Comparison of ENCODE assay signal across 10 cellular contexts in the genomic region with DNA sequence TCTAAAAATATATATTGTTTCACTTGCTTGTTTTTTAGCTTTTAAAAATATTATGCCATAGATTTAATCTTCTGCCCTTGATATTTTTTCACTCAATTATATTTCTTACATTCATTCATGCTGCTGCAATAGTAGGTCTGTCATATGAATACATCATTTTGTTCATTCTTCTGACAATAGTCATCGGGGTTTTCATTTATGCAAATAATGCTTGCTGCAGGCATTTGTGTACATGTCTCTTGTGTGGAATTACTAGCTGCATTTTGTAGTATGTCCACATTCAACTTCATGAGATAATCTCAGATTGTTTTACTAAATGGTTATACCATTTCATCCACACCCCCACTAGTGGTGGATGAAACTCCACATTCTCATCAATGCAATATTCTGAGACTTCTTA. TPM values are rescaled to one million over a fixed set of nuclear protein-coding genes. Genes with fewer than 3 reads are reported as not detected.
DNase-seq lines count a peak whose midpoint lies in the region; ATAC-seq and TF ChIP-seq lines count a peak whose summit lies in the region.
"Had no signal": no experiment of that assay in that cellular context is flagged by ENCODE, and none has a peak within 500 bp of the region (broad histone marks: within the 10 kb centered on the region; RNA-seq: fewer than 3 reads in every experiment).

No MANE protein-coding gene starts in this region.

- no peak overlapping the region for H3K27ac Mint-ChIP-seq in WTC11

- POLR2A ChIA-PET in PC-3 (lab: Charles Lee; ENCODE audit: unreplicated experiment) (no interaction called here), WTC11 (lab: Charles Lee) (no interaction called here)

- no peaks in the 10 kb centered on the region for H3K36me3 ChIP-seq in PC-3 (ENCODE audit: low read depth, low read length)

- no TSS peak for BruUV-seq in PC-3 (replicated peaks; lab: Mats Ljungman, UMichigan)

- H3K9me3 ChIP-seq in PC-3 (ENCODE audit: low read length), result no peaks in the 10 kb centered on the region

- no peaks in the 10 kb centered on the region for H3K27me3 Mint-ChIP-seq in activated T-cell treated with anti-CD3 and anti-CD28 coated beads, Interleukin-2, amount 50 U/mL, for 4 hours (ENCODE audit: low read depth)
- H3K27me3 Mint-ChIP-seq in WTC11 (ENCODE audit: low read depth), result no peaks in the 10 kb centered on the region
- H3K27me3 Mint-ChIP-seq: CD8-positive, alpha-beta memory T cell had no signal

- no peaks in the 10 kb centered on the region for H3K9me3 Mint-ChIP-seq in activated T-cell treated with anti-CD3 and anti-CD28 coated beads, Interleukin-2, amount 50 U/mL, for 4 hours
- no peaks in the 10 kb centered on the region for H3K9me3 Mint-ChIP-seq in WTC11
- H3K9me3 Mint-ChIP-seq: CD8-positive, alpha-beta memory T cell had no signal

- ATAC-seq in PC-3 (peak; percentile 53; the same call in 1 of the 2 replicates), foreskin keratinocyte (peak; percentile 66), WTC11 (no peak)
- no peak for ATAC-seq in activated T-cell treated with anti-CD3 and anti-CD28 coated beads, Interleukin-2, amount 50 U/mL, for 4 hours

- no peaks in the 10 kb centered on the region for H3K27me3 ChIP-seq in PC-3 (ENCODE audit: low read length)
- no peaks in the 10 kb centered on the region for H3K27me3 ChIP-seq in foreskin keratinocyte

- H4K20me1 ChIP-seq in PC-3 (ENCODE audit: low read length), result no peaks in the 10 kb centered on the region

- no peak overlapping the region for H2AFZ ChIP-seq in PC-3 (ENCODE audit: low read length)

- no peak overlapping the region for H3K4me2 ChIP-seq in PC-3 (ENCODE audit: low read length)

- H3K27ac ChIP-seq in PC-3 (ENCODE audit: low read length) (no peak overlapping the region), foreskin keratinocyte (no peak overlapping the region)

- CTCF ChIA-PET in PC-3 (lab: Charles Lee) (no interaction called here), WTC11 (lab: Charles Lee) (no interaction called here)

- no peak overlapping the region for H3K4me3 ChIP-seq in GM12865 (ENCODE audit: low read depth, low read length)
- H3K4me3 ChIP-seq in PC-3 (ENCODE audit: low read length), result no peak overlapping the region

- no peaks in the 10 kb centered on the region for H3F3A ChIP-seq in PC-3 (ENCODE audit: low read length, unreplicated experiment)

- no peak overlapping the region for H3K9ac ChIP-seq in PC-3 (ENCODE audit: low read length)

- intact Hi-C loops in PC-3 (cut with micrococcal nuclease), result no loop called here

- DNase-seq in GM12865 (ENCODE audit: low read depth) (peak; percentile 24), HCEC 1CT (peak; percentile 53), PC-3 (peak; percentile 46), foreskin keratinocyte (peak; percentile 50 to 74), COLO829 (ENCODE audit: low spot score) (no peak), WTC11 (ENCODE audit: low spot score) (no peak), islet precursor cell (no peak)
- DNase-seq in activated T-cell treated with anti-CD3 and anti-CD28 coated beads, Interleukin-2, amount 50 U/mL, for 4 hours, result no peak
- DNase-seq: CD8-positive, alpha-beta memory T cell; NCI-H345 had no signal

- H3K4me3 Mint-ChIP-seq in activated T-cell treated with anti-CD3 and anti-CD28 coated beads, Interleukin-2, amount 50 U/mL, for 4 hours, result no peak overlapping the region
- H3K4me3 Mint-ChIP-seq in WTC11, result no peak overlapping the region

- no peaks in the 10 kb centered on the region for H3K79me2 ChIP-seq in PC-3 (ENCODE audit: low read length)

- no peak for TF ChIP-seq CTCF in GM12865 (IDR thresholded peaks at IDR 0.05; ENCODE audit: insufficient read depth, low read depth, low read length, missing control alignments)
- TF ChIP-seq CTCF in PC-3 (conservative IDR thresholded peaks at IDR 0.05; ENCODE audit: low read depth, low read length), result no peak
- TF ChIP-seq CTCF in foreskin keratinocyte (conservative IDR thresholded peaks at IDR 0.05), result no peak
- no peak for TF ChIP-seq CTCF in WTC11 (IDR thresholded peaks at IDR 0.05)

- H3K4me1 ChIP-seq in PC-3 (ENCODE audit: insufficient read depth, low read length) (peaks cover 4% of the 10 kb centered on the region; the same call in 1 of the 2 replicates), foreskin keratinocyte (peaks cover 4% of the 10 kb centered on the region)

- peaks cover 38% of the 10 kb centered on the region for H3K4me1 Mint-ChIP-seq in activated T-cell treated with anti-CD3 and anti-CD28 coated beads, Interleukin-2, amount 50 U/mL, for 4 hours (ENCODE audit: low read depth)
- peaks cover 42% of the 10 kb centered on the region for H3K4me1 Mint-ChIP-seq in WTC11

- H3K9me2 ChIP-seq in PC-3 (replicated peaks; ENCODE audit: low read length), result no peaks in the 10 kb centered on the region

- H3K36me3 Mint-ChIP-seq in activated T-cell treated with anti-CD3 and anti-CD28 coated beads, Interleukin-2, amount 50 U/mL, for 4 hours (ENCODE audit: insufficient read depth), result no peaks in the 10 kb centered on the region
- no peaks in the 10 kb centered on the region for H3K36me3 Mint-ChIP-seq in WTC11

TF ChIP-seq in WTC11, 78 proteins besides CTCF, POLR2A, EP300 and RAD21 (continues in another document):
- TF ChIP-seq ZBTB21 (CRISPR knock-in tag; IDR thresholded peaks at IDR 0.05; ENCODE audit: borderline replicate concordance) (no peak), OVOL2 (CRISPR knock-in tag; IDR thresholded peaks at IDR 0.05; ENCODE audit: borderline replicate concordance) (no peak), ETV6 (CRISPR knock-in tag; IDR thresholded peaks at IDR 0.05) (no peak), CREB1 (CRISPR knock-in tag; IDR thresholded peaks at IDR 0.05) (no peak), ZNF317 (CRISPR knock-in tag; IDR thresholded peaks at IDR 0.05; ENCODE audit: borderline replicate concordance, low read depth) (no peak), JUN (CRISPR knock-in tag; IDR thresholded peaks at IDR 0.05) (no peak), IRF2 (CRISPR knock-in tag; IDR thresholded peaks at IDR 0.05; ENCODE audit: borderline replicate concordance, low read depth) (no peak)
- TF ChIP-seq, protein P1, sequence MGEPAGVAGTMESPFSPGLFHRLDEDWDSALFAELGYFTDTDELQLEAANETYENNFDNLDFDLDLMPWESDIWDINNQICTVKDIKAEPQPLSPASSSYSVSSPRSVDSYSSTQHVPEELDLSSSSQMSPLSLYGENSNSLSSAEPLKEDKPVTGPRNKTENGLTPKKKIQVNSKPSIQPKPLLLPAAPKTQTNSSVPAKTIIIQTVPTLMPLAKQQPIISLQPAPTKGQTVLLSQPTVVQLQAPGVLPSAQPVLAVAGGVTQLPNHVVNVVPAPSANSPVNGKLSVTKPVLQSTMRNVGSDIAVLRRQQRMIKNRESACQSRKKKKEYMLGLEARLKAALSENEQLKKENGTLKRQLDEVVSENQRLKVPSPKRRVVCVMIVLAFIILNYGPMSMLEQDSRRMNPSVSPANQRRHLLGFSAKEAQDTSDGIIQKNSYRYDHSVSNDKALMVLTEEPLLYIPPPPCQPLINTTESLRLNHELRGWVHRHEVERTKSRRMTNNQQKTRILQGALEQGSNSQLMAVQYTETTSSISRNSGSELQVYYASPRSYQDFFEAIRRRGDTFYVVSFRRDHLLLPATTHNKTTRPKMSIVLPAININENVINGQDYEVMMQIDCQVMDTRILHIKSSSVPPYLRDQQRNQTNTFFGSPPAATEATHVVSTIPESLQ (CRISPR knock-in tag; IDR thresholded peaks at IDR 0.05), result no peak
- TF ChIP-seq, protein P2, sequence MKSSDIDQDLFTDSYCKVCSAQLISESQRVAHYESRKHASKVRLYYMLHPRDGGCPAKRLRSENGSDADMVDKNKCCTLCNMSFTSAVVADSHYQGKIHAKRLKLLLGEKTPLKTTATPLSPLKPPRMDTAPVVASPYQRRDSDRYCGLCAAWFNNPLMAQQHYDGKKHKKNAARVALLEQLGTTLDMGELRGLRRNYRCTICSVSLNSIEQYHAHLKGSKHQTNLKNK (CRISPR knock-in tag; IDR thresholded peaks at IDR 0.05), result no peak
- TF ChIP-seq, protein P3, sequence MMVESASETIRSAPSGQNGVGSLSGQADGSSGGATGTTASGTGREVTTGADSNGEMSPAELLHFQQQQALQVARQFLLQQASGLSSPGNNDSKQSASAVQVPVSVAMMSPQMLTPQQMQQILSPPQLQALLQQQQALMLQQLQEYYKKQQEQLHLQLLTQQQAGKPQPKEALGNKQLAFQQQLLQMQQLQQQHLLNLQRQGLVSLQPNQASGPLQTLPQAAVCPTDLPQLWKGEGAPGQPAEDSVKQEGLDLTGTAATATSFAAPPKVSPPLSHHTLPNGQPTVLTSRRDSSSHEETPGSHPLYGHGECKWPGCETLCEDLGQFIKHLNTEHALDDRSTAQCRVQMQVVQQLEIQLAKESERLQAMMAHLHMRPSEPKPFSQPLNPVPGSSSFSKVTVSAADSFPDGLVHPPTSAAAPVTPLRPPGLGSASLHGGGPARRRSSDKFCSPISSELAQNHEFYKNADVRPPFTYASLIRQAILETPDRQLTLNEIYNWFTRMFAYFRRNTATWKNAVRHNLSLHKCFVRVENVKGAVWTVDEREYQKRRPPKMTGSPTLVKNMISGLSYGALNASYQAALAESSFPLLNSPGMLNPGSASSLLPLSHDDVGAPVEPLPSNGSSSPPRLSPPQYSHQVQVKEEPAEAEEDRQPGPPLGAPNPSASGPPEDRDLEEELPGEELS (CRISPR knock-in tag; IDR thresholded peaks at IDR 0.05), result no peak
- TF ChIP-seq, protein P4, sequence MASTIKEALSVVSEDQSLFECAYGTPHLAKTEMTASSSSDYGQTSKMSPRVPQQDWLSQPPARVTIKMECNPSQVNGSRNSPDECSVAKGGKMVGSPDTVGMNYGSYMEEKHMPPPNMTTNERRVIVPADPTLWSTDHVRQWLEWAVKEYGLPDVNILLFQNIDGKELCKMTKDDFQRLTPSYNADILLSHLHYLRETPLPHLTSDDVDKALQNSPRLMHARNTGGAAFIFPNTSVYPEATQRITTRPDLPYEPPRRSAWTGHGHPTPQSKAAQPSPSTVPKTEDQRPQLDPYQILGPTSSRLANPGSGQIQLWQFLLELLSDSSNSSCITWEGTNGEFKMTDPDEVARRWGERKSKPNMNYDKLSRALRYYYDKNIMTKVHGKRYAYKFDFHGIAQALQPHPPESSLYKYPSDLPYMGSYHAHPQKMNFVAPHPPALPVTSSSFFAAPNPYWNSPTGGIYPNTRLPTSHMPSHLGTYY (CRISPR knock-in tag; IDR thresholded peaks at IDR 0.05), result no peak

RNA-seq across cellular contexts. Expression of a gene that starts 5.3 kb away (rescaled TPM):
- total RNA-seq in PC-3 (2014; rRNA removed) (16.2 and 21.1 TPM in 2 replicates), foreskin keratinocyte (7.4 and 9.7 TPM in 2 replicates), WTC11 (2021) (38.2 to 43.2 TPM (median 40.9 TPM) in 3 replicates)
- 7.1 and 9.1 TPM in 2 replicates for polyA plus RNA-seq in foreskin keratinocyte
- 10 to 100 TPM in 2 of 3 donors, 1 to 10 TPM in 1; 9.3 to 17.1 (median 14.6) TPM for total RNA-seq in activated T-cell treated with anti-CD3 and anti-CD28 coated beads, Interleukin-2, amount 50 U/mL, for 4 hours

Comparison
In these comparisons a context has a peak if more than half of its experiments do, and no peak if none do; other contexts are left out.
1. DNase-seq: peak in GM12865 (single experiment), HCEC 1CT (single experiment), PC-3 (single experiment) and foreskin keratinocyte (2 of 2); none in activated T-cell treated with anti-CD3 and anti-CD28 coated beads, Interleukin-2, amount 50 U/mL, for 4 hours (single experiment), COLO829 (single experiment), WTC11 (single experiment) and islet precursor cell (single experiment).
2. ATAC-seq: peak in PC-3 (single experiment) and foreskin keratinocyte (single experiment); none in activated T-cell treated with anti-CD3 and anti-CD28 coated beads, Interleukin-2, amount 50 U/mL, for 4 hours (0 of 2) and WTC11 (single experiment).